In the genomic region with DNA sequence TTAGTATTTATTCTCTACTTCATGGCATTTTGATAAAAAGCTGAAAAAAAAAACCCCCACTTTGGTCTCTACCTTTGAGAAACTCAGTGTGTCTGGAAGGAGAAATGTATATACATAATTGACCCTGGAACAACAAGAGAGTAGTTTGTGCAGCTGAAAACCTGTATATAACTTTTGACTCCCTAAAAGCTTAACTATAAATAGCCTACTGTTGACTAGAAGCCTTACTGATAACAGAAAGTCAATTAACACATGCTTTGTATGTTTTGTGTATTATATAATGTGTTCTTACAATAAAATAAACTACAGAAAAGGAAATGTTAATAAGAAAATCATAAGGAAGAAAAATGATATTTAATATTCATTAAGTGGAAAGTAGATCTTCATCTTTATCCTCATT, we compare ENCODE assay signal across 35 cellular contexts.
"Had no signal": no experiment of that assay in that cellular context is flagged by ENCODE, and none has a peak within 500 bp of the region (broad histone marks: within the 10 kb centered on the region; RNA-seq: fewer than 3 reads in every experiment).

No MANE protein-coding gene starts in this region.

- H3K27ac ChIP-seq: adrenal gland, body of pancreas, coronary artery, dorsolateral prefrontal cortex, esophagus muscularis mucosa, foreskin keratinocyte, gastrocnemius medialis had no signal

- H3K4me3 Mint-ChIP-seq: activated CD4-positive, alpha-beta memory T cell treated with anti-CD3 and anti-CD28 coated beads for 36 hours; activated CD4-positive, alpha-beta T cell treated with anti-CD3 and anti-CD28 coated beads for 36 hours; activated CD4-positive, alpha-beta T cell treated with anti-CD3 and anti-CD28 coated beads, Interleukin-2, amount 10 ng/mL, durations not matched to agents 24 days and 14 days; activated CD8-positive, alpha-beta memory T cell treated with anti-CD3 and anti-CD28 coated beads, Interleukin-2, amount 10 ng/mL, durations not matched to agents 7 days and 5 days; activated CD8-positive, alpha-beta T cell treated with anti-CD3 and anti-CD28 coated beads, Interleukin-2, amount 10 ng/mL, durations not matched to agents 7 days and 5 days; activated naive CD4-positive, alpha-beta T cell treated with anti-CD3 and anti-CD28 coated beads for 36 hours; activated naive CD4-positive, alpha-beta T cell treated with anti-CD3 and anti-CD28 coated beads, Interleukin-2, amount 50 U/mL, for 24 hours; activated naive CD8-positive, alpha-beta T cell treated with anti-CD3 and anti-CD28 coated beads for 36 hours; activated naive CD8-positive, alpha-beta T cell treated with anti-CD3 and anti-CD28 coated beads, Interleukin-2, amount 50 U/mL, for 24 hours; activated T-helper 1 cell treated with anti-CD3 and anti-CD28 coated beads, Interleukin-12 subunit alpha, Interleukin-12 subunit beta, Interleukin-2, Interleukin-4 antibody, amounts not matched to agents 30 ng/mL and 10 ng/mL and 1 ng/mL, durations not matched to agents 14 hours and 24 hours and 36 hours; central memory CD8-positive, alpha-beta T cell; dendritic cell treated with granulocyte-macrophage colony-stimulating factor and Interleukin-4, amounts not matched to agents 40 ng/mL and 50 ng/mL, for 4 days; T-helper 17 cell; T-helper 2 cell treated with Interferon-gamma antibody and Interleukin-4, amounts not matched to agents 5 μg/mL and 100 μg/mL, for 36 hours had no signal

- ATAC-seq: activated CD4-positive, alpha-beta T cell treated with anti-CD3 and anti-CD28 coated beads for 36 hours; activated CD8-positive, alpha-beta memory T cell treated with anti-CD3 and anti-CD28 coated beads, Interleukin-2, amount 10 ng/mL, durations not matched to agents 7 days and 5 days; activated CD8-positive, alpha-beta T cell treated with anti-CD3 and anti-CD28 coated beads, Interleukin-2, amount 10 ng/mL, durations not matched to agents 7 days and 5 days; activated naive CD8-positive, alpha-beta T cell treated with anti-CD3 and anti-CD28 coated beads, Interleukin-2, amount 50 U/mL, for 24 hours; body of pancreas; foreskin keratinocyte; gastrocnemius medialis; T-helper 17 cell had no signal

- H3K36me3 ChIP-seq: adrenal gland, gastrocnemius medialis, heart right ventricle had no signal

- H3K9me3 ChIP-seq: adrenal gland, body of pancreas, esophagus muscularis mucosa, gastrocnemius medialis had no signal

- H3K4me1 ChIP-seq: foreskin keratinocyte had no signal

- H3K4me3 ChIP-seq: adrenal gland, body of pancreas, coronary artery, dorsolateral prefrontal cortex, esophagus muscularis mucosa, gastrocnemius medialis, heart right ventricle had no signal

- H3K27me3 Mint-ChIP-seq: activated CD4-positive, alpha-beta memory T cell treated with anti-CD3 and anti-CD28 coated beads for 36 hours; activated CD4-positive, alpha-beta T cell treated with anti-CD3 and anti-CD28 coated beads for 36 hours; activated CD4-positive, alpha-beta T cell treated with anti-CD3 and anti-CD28 coated beads, Interleukin-2, amount 10 ng/mL, durations not matched to agents 24 days and 14 days; activated CD8-positive, alpha-beta memory T cell treated with anti-CD3 and anti-CD28 coated beads, Interleukin-2, amount 10 ng/mL, durations not matched to agents 7 days and 5 days; activated naive CD4-positive, alpha-beta T cell treated with anti-CD3 and anti-CD28 coated beads, Interleukin-2, amount 50 U/mL, for 24 hours; activated naive CD8-positive, alpha-beta T cell treated with anti-CD3 and anti-CD28 coated beads for 36 hours; activated naive CD8-positive, alpha-beta T cell treated with anti-CD3 and anti-CD28 coated beads, Interleukin-2, amount 50 U/mL, for 24 hours; central memory CD8-positive, alpha-beta T cell; dendritic cell treated with granulocyte-macrophage colony-stimulating factor and Interleukin-4, amounts not matched to agents 40 ng/mL and 50 ng/mL, for 4 days; T-helper 17 cell had no signal

- H3K27me3 ChIP-seq: adrenal gland, body of pancreas, dorsolateral prefrontal cortex, esophagus muscularis mucosa, foreskin keratinocyte, gastrocnemius medialis, heart right ventricle had no signal

- H3K9me3 Mint-ChIP-seq: activated CD4-positive, alpha-beta T cell treated with anti-CD3 and anti-CD28 coated beads, Interleukin-2, amount 10 ng/mL, durations not matched to agents 24 days and 14 days; activated naive CD8-positive, alpha-beta T cell treated with anti-CD3 and anti-CD28 coated beads, Interleukin-2, amount 50 U/mL, for 24 hours; central memory CD8-positive, alpha-beta T cell; dendritic cell treated with granulocyte-macrophage colony-stimulating factor and Interleukin-4, amounts not matched to agents 40 ng/mL and 50 ng/mL, for 4 days had no signal

- H3K27ac Mint-ChIP-seq: activated CD4-positive, alpha-beta memory T cell treated with anti-CD3 and anti-CD28 coated beads for 36 hours; activated CD4-positive, alpha-beta T cell treated with anti-CD3 and anti-CD28 coated beads for 36 hours; activated CD4-positive, alpha-beta T cell treated with anti-CD3 and anti-CD28 coated beads, Interleukin-2, amount 10 ng/mL, durations not matched to agents 24 days and 14 days; activated CD8-positive, alpha-beta memory T cell treated with anti-CD3 and anti-CD28 coated beads, Interleukin-2, amount 10 ng/mL, durations not matched to agents 7 days and 5 days; activated CD8-positive, alpha-beta T cell treated with anti-CD3 and anti-CD28 coated beads, Interleukin-2, amount 10 ng/mL, durations not matched to agents 7 days and 5 days; activated naive CD4-positive, alpha-beta T cell treated with anti-CD3 and anti-CD28 coated beads for 36 hours; activated naive CD8-positive, alpha-beta T cell treated with anti-CD3 and anti-CD28 coated beads for 36 hours; activated naive CD8-positive, alpha-beta T cell treated with anti-CD3 and anti-CD28 coated beads, Interleukin-2, amount 50 U/mL, for 24 hours; activated T-helper 1 cell treated with anti-CD3 and anti-CD28 coated beads, Interleukin-12 subunit alpha, Interleukin-12 subunit beta, Interleukin-2, Interleukin-4 antibody, amounts not matched to agents 30 ng/mL and 10 ng/mL and 1 ng/mL, durations not matched to agents 14 hours and 24 hours and 36 hours; activated T-helper 2 cell treated with anti-CD3 and anti-CD28 coated beads, Interferon-gamma antibody, Interleukin-2, Interleukin-4, amounts not matched to agents 10 μg/mL and 5 μg/mL and 100 μg/mL, durations not matched to agents 14 hours and 24 hours and 36 hours; dendritic cell treated with granulocyte-macrophage colony-stimulating factor and Interleukin-4, amounts not matched to agents 40 ng/mL and 50 ng/mL, for 4 days; T-helper 17 cell; T-helper 2 cell treated with Interferon-gamma antibody and Interleukin-4, amounts not matched to agents 5 μg/mL and 100 μg/mL, for 36 hours had no signal

- DNase-seq: activated CD4-positive, alpha-beta memory T cell treated with anti-CD3 and anti-CD28 coated beads for 36 hours; activated CD4-positive, alpha-beta T cell treated with anti-CD3 and anti-CD28 coated beads for 36 hours; activated CD4-positive, alpha-beta T cell treated with anti-CD3 and anti-CD28 coated beads, Interleukin-2, amount 10 ng/mL, durations not matched to agents 24 days and 14 days; activated CD4-positive, CD25-positive, alpha-beta regulatory T cell; activated CD4-positive, CD25-positive, alpha-beta regulatory T cell treated with anti-CD3 and anti-CD28 coated beads, Interleukin-2, amount 50 U/mL, for 72 hours; activated CD8-positive, alpha-beta memory T cell treated with anti-CD3 and anti-CD28 coated beads, Interleukin-2, amount 10 ng/mL, durations not matched to agents 7 days and 5 days; activated CD8-positive, alpha-beta memory T cell treated with anti-CD3 and anti-CD28 coated beads, Interleukin-2, amount 50 U/mL, for 4 hours; activated CD8-positive, alpha-beta T cell treated with anti-CD3 and anti-CD28 coated beads, Interleukin-2, amount 10 ng/mL, durations not matched to agents 7 days and 5 days; activated effector memory CD4-positive, alpha-beta T cell treated with anti-CD3 and anti-CD28 coated beads, Interleukin-2, amount 50 U/mL, for 16 hours; activated naive CD4-positive, alpha-beta T cell treated with anti-CD3 and anti-CD28 coated beads for 36 hours; activated naive CD8-positive, alpha-beta T cell treated with anti-CD3 and anti-CD28 coated beads for 36 hours; activated naive CD8-positive, alpha-beta T cell treated with anti-CD3 and anti-CD28 coated beads, Interleukin-2, amount 50 U/mL, for 24 hours; activated T-cell treated with anti-CD3 and anti-CD28 coated beads, Interleukin-2, amount 50 U/mL, for 1 hour; activated T-cell treated with anti-CD3 and anti-CD28 coated beads, Interleukin-2, amount 50 U/mL, for 48 hours; amygdala; dorsolateral prefrontal cortex; effector memory CD4-positive, alpha-beta T cell; erythroblast; foreskin keratinocyte; gastrocnemius medialis; glutamatergic neuron; heart right ventricle; T-helper 1 cell; T-helper 17 cell; T1000 had no signal
